ENCODE assay signal across 8 cellular contexts in the genomic region with DNA sequence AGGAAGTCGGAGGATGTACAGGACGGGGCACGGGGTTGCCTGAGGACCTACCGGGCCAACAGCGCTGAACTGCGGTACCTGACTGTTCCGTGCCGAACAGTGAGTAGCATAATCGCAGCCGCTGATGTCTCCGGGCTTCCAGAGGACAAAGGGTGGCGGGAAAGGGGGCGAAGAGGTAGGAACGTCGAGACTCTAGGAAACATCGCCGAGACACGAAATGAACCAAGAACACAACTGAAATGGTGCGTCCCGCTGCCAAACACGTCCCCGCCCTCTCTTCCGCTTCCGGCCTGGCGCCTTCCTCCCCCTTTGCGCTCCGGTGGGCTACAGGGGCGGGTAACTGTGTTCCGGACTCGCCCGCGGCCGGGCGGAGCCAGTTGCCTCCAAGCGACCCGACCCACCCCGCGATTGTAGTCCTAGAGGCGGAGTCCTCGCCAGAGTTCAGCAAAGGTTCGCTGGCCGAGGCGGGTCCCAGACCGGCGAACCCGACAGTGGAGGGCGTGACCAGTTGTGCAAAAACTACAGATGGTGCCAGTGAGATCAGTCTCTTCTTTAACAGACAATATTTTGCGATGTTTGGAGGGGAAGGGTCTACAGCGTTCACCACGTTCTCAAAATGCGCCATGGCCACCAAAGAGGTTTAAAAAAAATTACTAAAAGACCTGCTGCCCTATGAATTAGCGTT. TPM values are rescaled to one million over a fixed set of nuclear protein-coding genes. Genes with fewer than 3 reads are reported as not detected.
A peak's percentile ranks its signal among the peaks of the same experiment; 100 is the strongest.
DNase-seq lines count a peak whose midpoint lies in the region; ATAC-seq and TF ChIP-seq lines count a peak whose summit lies in the region.

A gene (minus strand): TSS at position 257 of the 685 bp plus-strand sequence. CDS start 54 bp downstream, at position 203.

- H3K27ac ChIP-seq in AG04450 (ENCODE audit: low read depth, low read length), result peak within 1 kb of the TSS; percentile 83
- peak within 1 kb of the TSS; percentile 76 to 93 (median 90) for H3K27ac ChIP-seq in spleen

- peak within 1 kb of the TSS; percentile 98 for H3K4me3 ChIP-seq in AG04450 (ENCODE audit: low read depth, low read length)
- peak within 1 kb of the TSS; percentile 93 to 95 for H3K4me3 ChIP-seq in cardiac fibroblast (replicated peaks in 1 of 2; ENCODE audit: low read depth in 2 of 2, low read length in 2 of 2)
- peak within 1 kb of the TSS; percentile 64 to 92 (median 77) for H3K4me3 ChIP-seq in spleen

- peaks cover 0 to 26% (median 8%) of the 10 kb centered on the region in 6 donors for H3K4me1 ChIP-seq in spleen

- peak within 1 kb of the TSS; percentile 97 for H3K27ac Mint-ChIP-seq in WTC11
- H3K27ac Mint-ChIP-seq in immature natural killer cell, result peak within 1 kb of the TSS; percentile 94 to 99 (median 98)

- H3K36me3 Mint-ChIP-seq in WTC11 (peaks cover 3% of the 10 kb centered on the region; the same call in 1 of the 2 replicates), immature natural killer cell (no peaks in the 10 kb centered on the region)

- H3K36me3 ChIP-seq in spleen, result peaks cover 0 to 10% (median 6%) of the 10 kb centered on the region in 6 donors

- intact Hi-C loops in spleen (cut with DNase I; ENCODE audit: low total_unique reads), result no loop called here

- ATAC-seq in GM18909 (IDR thresholded peaks at IDR 0.05; ENCODE audit: poor library complexity, unreplicated experiment) (peak; percentile 98), HG03175 (IDR thresholded peaks at IDR 0.05; ENCODE audit: unreplicated experiment) (peak; percentile 99), WTC11 (peak; percentile 100)

- POLR2A ChIA-PET in AG04450 (lab: Yijun Ruan, JAX) (interaction anchor here (0.6 kb wide), 1 partner anchor 14 kb away, joined by 3 read pairs; no protein-coding TSS in a partner anchor), WTC11 (lab: Charles Lee) (no interaction called here)

- TF ChIP-seq CTCF in AG04450 (IDR thresholded peaks at IDR 0.05; ENCODE audit: low read depth, low read length) (no peak), WTC11 (IDR thresholded peaks at IDR 0.05) (no peak), cardiac fibroblast (IDR thresholded peaks at IDR 0.05; ENCODE audit: low read depth, low read length) (no peak), spleen (IDR thresholded peaks at IDR 0.05 in 8 of 11, conservative IDR thresholded peaks at IDR 0.05 in 3 of 11) (peak in 4 of 11 experiments; percentile 15 to 35 (median 26))

- H3K27me3 Mint-ChIP-seq in WTC11 (ENCODE audit: low read depth) (no peaks in the 10 kb centered on the region), immature natural killer cell (ENCODE audit: low read depth in 3 of 3) (peaks cover 1 to 8% (median 7%) of the 10 kb centered on the region in 3 donors)

- H3K4me1 Mint-ChIP-seq in WTC11 (peaks cover 11% of the 10 kb centered on the region), immature natural killer cell (peaks cover 32% of the 10 kb centered on the region in 2 donors)

- no peaks in the 10 kb centered on the region for H3K9me3 ChIP-seq in AG04450 (ENCODE audit: control insufficient read depth, insufficient read depth, low read length)
- no peaks in the 10 kb centered on the region for H3K9me3 ChIP-seq in spleen

- H3K4me3 Mint-ChIP-seq in WTC11 (peak within 1 kb of the TSS; percentile 99), immature natural killer cell (peak within 1 kb of the TSS; percentile 98 to 99 (median 99))

- peak; percentile 86 for DNase-seq in AG04450 (ENCODE audit: low read depth, low spot score)
- DNase-seq in NCI-H226, result peak; percentile 94
- DNase-seq in WTC11 (ENCODE audit: low spot score), result peak; percentile 97
- peak; percentile 96 for DNase-seq in cardiac fibroblast (ENCODE audit: low read depth in 2 of 2)
- DNase-seq in immature natural killer cell, result peak; percentile 91 to 93 (median 92)
- peak; percentile 99 for DNase-seq in spleen

- CTCF ChIA-PET in AG04450 (lab: Charles Lee), result interaction anchor here (0.9 kb wide), 1 partner anchor 150 kb away, joined by 3 read pairs; no protein-coding TSS in a partner anchor
- CTCF ChIA-PET in WTC11 (lab: Charles Lee), result no interaction called here

- no peaks in the 10 kb centered on the region for H3K27me3 ChIP-seq in AG04450 (ENCODE audit: control insufficient read depth, insufficient read depth, low read length)
- H3K27me3 ChIP-seq in spleen (replicated peaks in 1 of 7), result no peaks in the 10 kb centered on the region

- WGBS in spleen, 5 donors, result 0 to 1% (median 0%) methylated on average over 45 to 52 of the region's 52 CpGs

- H3K9me3 Mint-ChIP-seq in WTC11, result no peaks in the 10 kb centered on the region
- no peaks in the 10 kb centered on the region for H3K9me3 Mint-ChIP-seq in immature natural killer cell

- TF ChIP-seq POLR2A in spleen (IDR thresholded peaks at IDR 0.05), result peak in 2 of 3 donors; percentile 22 to 94

TF ChIP-seq in WTC11, 78 proteins besides CTCF, POLR2A, EP300 and RAD21 (continues in another document):
- no peak for TF ChIP-seq ZNF138 (CRISPR knock-in tag; conservative IDR thresholded peaks at IDR 0.05)
- no peak for TF ChIP-seq IRF2 (CRISPR knock-in tag; IDR thresholded peaks at IDR 0.05; ENCODE audit: borderline replicate concordance, low read depth)
- TF ChIP-seq, protein P1, sequence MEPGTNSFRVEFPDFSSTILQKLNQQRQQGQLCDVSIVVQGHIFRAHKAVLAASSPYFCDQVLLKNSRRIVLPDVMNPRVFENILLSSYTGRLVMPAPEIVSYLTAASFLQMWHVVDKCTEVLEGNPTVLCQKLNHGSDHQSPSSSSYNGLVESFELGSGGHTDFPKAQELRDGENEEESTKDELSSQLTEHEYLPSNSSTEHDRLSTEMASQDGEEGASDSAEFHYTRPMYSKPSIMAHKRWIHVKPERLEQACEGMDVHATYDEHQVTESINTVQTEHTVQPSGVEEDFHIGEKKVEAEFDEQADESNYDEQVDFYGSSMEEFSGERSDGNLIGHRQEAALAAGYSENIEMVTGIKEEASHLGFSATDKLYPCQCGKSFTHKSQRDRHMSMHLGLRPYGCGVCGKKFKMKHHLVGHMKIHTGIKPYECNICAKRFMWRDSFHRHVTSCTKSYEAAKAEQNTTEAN (CRISPR knock-in tag; IDR thresholded peaks at IDR 0.05), result peak; percentile 69; the same call in 1 of the 2 replicates
- TF ChIP-seq SMAD3 (CRISPR knock-in tag; IDR thresholded peaks at IDR 0.05; ENCODE audit: borderline replicate concordance), result peak; percentile 66; the same call in 1 of the 2 replicates
- no peak for TF ChIP-seq CREB1 (CRISPR knock-in tag; IDR thresholded peaks at IDR 0.05)
- TF ChIP-seq GTF2I (CRISPR knock-in tag; conservative IDR thresholded peaks at IDR 0.05), result no peak
- TF ChIP-seq, protein P2, sequence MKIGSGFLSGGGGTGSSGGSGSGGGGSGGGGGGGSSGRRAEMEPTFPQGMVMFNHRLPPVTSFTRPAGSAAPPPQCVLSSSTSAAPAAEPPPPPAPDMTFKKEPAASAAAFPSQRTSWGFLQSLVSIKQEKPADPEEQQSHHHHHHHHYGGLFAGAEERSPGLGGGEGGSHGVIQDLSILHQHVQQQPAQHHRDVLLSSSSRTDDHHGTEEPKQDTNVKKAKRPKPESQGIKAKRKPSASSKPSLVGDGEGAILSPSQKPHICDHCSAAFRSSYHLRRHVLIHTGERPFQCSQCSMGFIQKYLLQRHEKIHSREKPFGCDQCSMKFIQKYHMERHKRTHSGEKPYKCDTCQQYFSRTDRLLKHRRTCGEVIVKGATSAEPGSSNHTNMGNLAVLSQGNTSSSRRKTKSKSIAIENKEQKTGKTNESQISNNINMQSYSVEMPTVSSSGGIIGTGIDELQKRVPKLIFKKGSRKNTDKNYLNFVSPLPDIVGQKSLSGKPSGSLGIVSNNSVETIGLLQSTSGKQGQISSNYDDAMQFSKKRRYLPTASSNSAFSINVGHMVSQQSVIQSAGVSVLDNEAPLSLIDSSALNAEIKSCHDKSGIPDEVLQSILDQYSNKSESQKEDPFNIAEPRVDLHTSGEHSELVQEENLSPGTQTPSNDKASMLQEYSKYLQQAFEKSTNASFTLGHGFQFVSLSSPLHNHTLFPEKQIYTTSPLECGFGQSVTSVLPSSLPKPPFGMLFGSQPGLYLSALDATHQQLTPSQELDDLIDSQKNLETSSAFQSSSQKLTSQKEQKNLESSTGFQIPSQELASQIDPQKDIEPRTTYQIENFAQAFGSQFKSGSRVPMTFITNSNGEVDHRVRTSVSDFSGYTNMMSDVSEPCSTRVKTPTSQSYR (CRISPR knock-in tag; IDR thresholded peaks at IDR 0.05), result no peak
- TF ChIP-seq, protein P3, sequence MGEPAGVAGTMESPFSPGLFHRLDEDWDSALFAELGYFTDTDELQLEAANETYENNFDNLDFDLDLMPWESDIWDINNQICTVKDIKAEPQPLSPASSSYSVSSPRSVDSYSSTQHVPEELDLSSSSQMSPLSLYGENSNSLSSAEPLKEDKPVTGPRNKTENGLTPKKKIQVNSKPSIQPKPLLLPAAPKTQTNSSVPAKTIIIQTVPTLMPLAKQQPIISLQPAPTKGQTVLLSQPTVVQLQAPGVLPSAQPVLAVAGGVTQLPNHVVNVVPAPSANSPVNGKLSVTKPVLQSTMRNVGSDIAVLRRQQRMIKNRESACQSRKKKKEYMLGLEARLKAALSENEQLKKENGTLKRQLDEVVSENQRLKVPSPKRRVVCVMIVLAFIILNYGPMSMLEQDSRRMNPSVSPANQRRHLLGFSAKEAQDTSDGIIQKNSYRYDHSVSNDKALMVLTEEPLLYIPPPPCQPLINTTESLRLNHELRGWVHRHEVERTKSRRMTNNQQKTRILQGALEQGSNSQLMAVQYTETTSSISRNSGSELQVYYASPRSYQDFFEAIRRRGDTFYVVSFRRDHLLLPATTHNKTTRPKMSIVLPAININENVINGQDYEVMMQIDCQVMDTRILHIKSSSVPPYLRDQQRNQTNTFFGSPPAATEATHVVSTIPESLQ (CRISPR knock-in tag; IDR thresholded peaks at IDR 0.05), result no peak
- no peak for TF ChIP-seq ATF1 (CRISPR knock-in tag; IDR thresholded peaks at IDR 0.05)
- TF ChIP-seq ZNF219 (CRISPR knock-in tag; IDR thresholded peaks at IDR 0.05; ENCODE audit: borderline replicate concordance), result no peak
- TF ChIP-seq, protein P4, sequence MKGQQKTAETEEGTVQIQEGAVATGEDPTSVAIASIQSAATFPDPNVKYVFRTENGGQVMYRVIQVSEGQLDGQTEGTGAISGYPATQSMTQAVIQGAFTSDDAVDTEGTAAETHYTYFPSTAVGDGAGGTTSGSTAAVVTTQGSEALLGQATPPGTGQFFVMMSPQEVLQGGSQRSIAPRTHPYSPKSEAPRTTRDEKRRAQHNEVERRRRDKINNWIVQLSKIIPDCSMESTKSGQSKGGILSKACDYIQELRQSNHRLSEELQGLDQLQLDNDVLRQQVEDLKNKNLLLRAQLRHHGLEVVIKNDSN (CRISPR knock-in tag; IDR thresholded peaks at IDR 0.05), result 0 out of 2 replicates have a peak, but pooled peaks have one; percentile 37
- TF ChIP-seq ZNF396 (CRISPR knock-in tag; IDR thresholded peaks at IDR 0.05; ENCODE audit: borderline replicate concordance), result no peak
- TF ChIP-seq GABPB1 (CRISPR knock-in tag; IDR thresholded peaks at IDR 0.05), result peak; percentile 97

RNA-seq across cellular contexts. Expression of the gene that starts here (rescaled TPM):
- polyA plus RNA-seq in AG04450 (2011; rRNA removed) (16.5 and 22.8 TPM in 2 replicates), immature natural killer cell (10 to 100 TPM; 30.9 to 38.0 (median 33.4) TPM), spleen (10 to 100 TPM; 31.0 to 33.2 (median 32.5) TPM)
- 6.0 and 10.8 TPM in 2 replicates for polyA minus RNA-seq in AG04450 (2011; rRNA and poly(A)+ RNA removed)
- total RNA-seq in WTC11 (2021) (25.5 to 28.0 TPM (median 26.1 TPM) in 3 replicates), spleen (10 to 100 TPM; 16.8 to 32.2 (median 25.1) TPM)

Comparison
In these comparisons a context has a peak if more than half of its experiments do, and no peak if none do; other contexts are left out.
1. Peak in every context shown above with its lines: DNase-seq, ATAC-seq, H3K4me3 ChIP-seq and H3K27ac ChIP-seq.